In the genomic region with DNA sequence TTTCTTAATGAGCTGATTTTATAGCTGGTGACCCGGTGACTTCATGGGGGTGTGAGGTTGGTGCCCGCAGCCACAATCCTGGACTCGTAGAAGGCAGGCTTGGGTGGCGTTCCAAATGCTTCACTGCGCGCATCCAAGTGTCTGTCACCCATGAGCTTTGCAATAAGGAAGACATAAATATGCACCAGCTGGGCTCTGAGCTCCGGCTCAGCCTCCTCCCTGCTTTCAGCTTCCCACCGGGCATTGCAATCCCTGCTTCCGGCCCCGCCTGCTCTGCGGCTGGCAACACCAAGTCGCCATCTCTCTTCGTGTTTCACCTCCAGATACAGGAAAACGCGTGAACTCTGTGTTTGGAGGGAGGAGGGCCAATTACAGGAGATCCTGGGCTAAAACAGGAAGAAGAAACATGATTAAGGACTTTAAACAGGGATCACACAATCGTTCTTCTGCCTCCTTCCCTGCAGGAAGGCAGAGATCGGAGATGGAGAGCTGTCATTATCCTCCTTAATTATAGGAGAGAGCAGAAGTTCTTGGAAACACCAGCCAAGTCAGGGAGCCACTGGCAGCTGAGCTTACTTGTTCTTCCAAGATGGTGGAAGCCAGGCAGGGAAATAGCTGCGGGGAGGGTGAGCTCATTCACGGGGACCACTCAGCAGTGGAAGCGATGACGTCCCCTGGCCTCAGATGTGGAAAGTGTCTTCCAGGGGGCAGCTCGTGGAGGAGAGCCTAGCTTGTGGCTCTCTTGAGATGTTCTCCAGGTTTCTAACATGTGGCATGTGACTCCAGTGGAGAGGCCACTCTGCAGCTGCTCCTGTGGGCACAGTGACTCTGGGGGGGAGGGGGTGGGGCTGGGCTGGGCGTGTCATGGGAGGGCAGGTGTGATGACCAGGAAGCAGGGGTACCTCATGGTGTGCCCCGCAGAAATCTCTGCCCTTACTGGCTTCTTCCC, we compare ENCODE assay signal across 9 cellular contexts.
DNase-seq lines count a peak whose midpoint lies in the region; ATAC-seq and TF ChIP-seq lines count a peak whose summit lies in the region.
"Had no signal": no experiment of that assay in that cellular context is flagged by ENCODE, and none has a peak within 500 bp of the region (broad histone marks: within the 10 kb centered on the region; RNA-seq: fewer than 3 reads in every experiment).

No MANE protein-coding gene starts in this region.

- H3K36me3 Mint-ChIP-seq in activated CD4-positive, alpha-beta T cell treated with anti-CD3 and anti-CD28 coated beads, Interleukin-2, amount 10 ng/mL, durations not matched to agents 24 days and 14 days (ENCODE audit: low read depth): no peaks in the 10 kb centered on the region

- H3K4me3 Mint-ChIP-seq in activated CD4-positive, alpha-beta T cell treated with anti-CD3 and anti-CD28 coated beads, Interleukin-2, amount 10 ng/mL, durations not matched to agents 24 days and 14 days: no peak overlapping the region

- H3K9me3 ChIP-seq in heart left ventricle: no peaks in the 10 kb centered on the region

- peaks cover 12% of the 10 kb centered on the region for H3K4me1 Mint-ChIP-seq in activated CD4-positive, alpha-beta T cell treated with anti-CD3 and anti-CD28 coated beads, Interleukin-2, amount 10 ng/mL, durations not matched to agents 24 days and 14 days

- H3K27me3 Mint-ChIP-seq in activated CD4-positive, alpha-beta T cell treated with anti-CD3 and anti-CD28 coated beads, Interleukin-2, amount 10 ng/mL, durations not matched to agents 24 days and 14 days: no peaks in the 10 kb centered on the region

- intact Hi-C loops in heart left ventricle (cut with DNase I): loop anchor here in 1 of 10 donors (10.0 kb wide), 1 partner anchor 219 kb away; no protein-coding TSS in a partner anchor
- intact Hi-C loops in activated CD4-positive, alpha-beta T cell treated with anti-CD3 and anti-CD28 coated beads, Interleukin-2, amount 10 ng/mL, durations not matched to agents 24 days and 14 days (cut with micrococcal nuclease): loop anchor here (10.0 kb wide), 1 partner anchor 219 kb away; no protein-coding TSS in a partner anchor

- H3K36me3 ChIP-seq in heart left ventricle: no peaks in the 10 kb centered on the region

- TF ChIP-seq POLR2A in heart left ventricle (IDR thresholded peaks at IDR 0.05): no peak

- H3K27me3 ChIP-seq in heart left ventricle: no peaks in the 10 kb centered on the region

- peak overlapping the region in 9 of 12 donors; percentile 17 to 77 (median 54) for H3K27ac ChIP-seq in heart left ventricle

- H3K9me3 Mint-ChIP-seq in activated CD4-positive, alpha-beta T cell treated with anti-CD3 and anti-CD28 coated beads, Interleukin-2, amount 10 ng/mL, durations not matched to agents 24 days and 14 days: no peaks in the 10 kb centered on the region

- H3K4me3 ChIP-seq in heart left ventricle: peak overlapping the region in 6 of 12 donors; percentile 9 to 28 (median 20)

- no peak overlapping the region for H3K27ac Mint-ChIP-seq in activated CD4-positive, alpha-beta T cell treated with anti-CD3 and anti-CD28 coated beads, Interleukin-2, amount 10 ng/mL, durations not matched to agents 24 days and 14 days

- peaks cover 0 to 16% (median 10%) of the 10 kb centered on the region in 12 donors for H3K4me1 ChIP-seq in heart left ventricle

- DNase-seq in AG08395 (ENCODE audit: low spot score): peak; percentile 53
- peak; percentile 67 for DNase-seq in NCI-H2107 treated with DMSO at 0.1 percent for 48 hours (lab: John Stamatoyannopoulos, UW; ENCODE audit: unreplicated experiment)
- DNase-seq in heart left ventricle: no peak
- DNase-seq in kidney glomerular epithelial cell (lab: John Stamatoyannopoulos, UW): no peak
- DNase-seq in dedifferentiated amniotic fluid mesenchymal stem cell (ENCODE audit: extremely low spot score): no peak
- DNase-seq in activated CD4-positive, alpha-beta T cell treated with anti-CD3 and anti-CD28 coated beads, Interleukin-2, amount 10 ng/mL, durations not matched to agents 24 days and 14 days: no peak
- DNase-seq in GM10266 (ENCODE audit: extremely low spot score): no peak
- DNase-seq: IMR-90 had no signal

- 79 to 87% (median 82%) methylated on average over 24 of the region's 24 CpGs for WGBS in heart left ventricle, 4 donors

- no peak for TF ChIP-seq CTCF in heart left ventricle (IDR thresholded peaks at IDR 0.05)
- no peak for TF ChIP-seq CTCF in GM10266 (IDR thresholded peaks at IDR 0.05; ENCODE audit: control insufficient read depth, insufficient read depth, low read depth, missing control alignments)

- ATAC-seq in GM21515 (IDR thresholded peaks at IDR 0.05; ENCODE audit: unreplicated experiment): peak; percentile 33
- peak in 1 of 4 donors; percentile 15 for ATAC-seq in heart left ventricle

Comparison
In these comparisons a context has a peak if more than half of its experiments do, and no peak if none do; other contexts are left out.
1. DNase-seq: peak in AG08395 (single experiment) and NCI-H2107 treated with DMSO at 0.1 percent for 48 hours (single experiment); none in heart left ventricle (0 of 5), kidney glomerular epithelial cell (single experiment), dedifferentiated amniotic fluid mesenchymal stem cell (single experiment), activated CD4-positive, alpha-beta T cell treated with anti-CD3 and anti-CD28 coated beads, Interleukin-2, amount 10 ng/mL, durations not matched to agents 24 days and 14 days (single experiment) and GM10266 (single experiment).